Comparison of ENCODE assay signal across 25 cellular contexts in genomic region chr7:7274782-7275181, GRCh38.
A peak's percentile ranks its signal among the peaks of the same experiment; 100 is the strongest.
DNase-seq lines count a peak whose midpoint lies in the region; FAIRE-seq and TF ChIP-seq lines count a peak whose summit lies in the region.
"Had no signal": no experiment of that assay in that cellular context is flagged by ENCODE, and none has a peak within 500 bp of the region (broad histone marks: within the 10 kb centered on the region; RNA-seq: fewer than 3 reads in every experiment).

No MANE protein-coding gene starts in this region.

- H3K9me3 ChIP-seq in vagina, result no peaks in the 10 kb centered on the region
- H3K9me3 ChIP-seq: Peyer's patch had no signal

- H3K27ac ChIP-seq in vagina, result no peak overlapping the region
- H3K27ac ChIP-seq: HL-60, Peyer's patch had no signal

- peak; percentile 44 for FAIRE-seq in G401.6 (lab: Jason Lieb, UNC)
- FAIRE-seq: frontal cortex, GM18507, GM19239 had no signal

- H3K9me3 Mint-ChIP-seq in chondrocyte (ENCODE audit: low read depth), result no peaks in the 10 kb centered on the region
- H3K9me3 Mint-ChIP-seq: activated T-helper 2 cell treated with anti-CD3 and anti-CD28 coated beads, Interferon-gamma antibody, Interleukin-2, Interleukin-4, amounts not matched to agents 10 μg/mL and 5 μg/mL and 100 μg/mL, durations not matched to agents 14 hours and 24 hours and 36 hours; immature natural killer cell; neural crest cell had no signal

- H3K36me3 ChIP-seq in vagina, result no peaks in the 10 kb centered on the region
- H3K36me3 ChIP-seq: Peyer's patch had no signal

- H3K27me3 ChIP-seq in vagina, result no peaks in the 10 kb centered on the region
- H3K27me3 ChIP-seq: Peyer's patch had no signal

- no peak for TF ChIP-seq POLR2A in vagina (IDR thresholded peaks at IDR 0.05)

- no peaks in the 10 kb centered on the region for H3K4me1 ChIP-seq in vagina
- H3K4me1 ChIP-seq: Peyer's patch had no signal

- H3K4me3 Mint-ChIP-seq in chondrocyte (ENCODE audit: unreplicated experiment), result no peak overlapping the region
- H3K4me3 Mint-ChIP-seq: B cell, immature natural killer cell, neural crest cell had no signal

- no peak for TF ChIP-seq CTCF in cardiac fibroblast (IDR thresholded peaks at IDR 0.05; ENCODE audit: low read depth, low read length)
- TF ChIP-seq CTCF in chondrocyte (IDR thresholded peaks at IDR 0.05), result no peak
- TF ChIP-seq CTCF in vagina (IDR thresholded peaks at IDR 0.05), result no peak

- H3K4me1 Mint-ChIP-seq in chondrocyte (ENCODE audit: low read depth), result peaks cover 11% of the 10 kb centered on the region

- H3K4me3 ChIP-seq in cardiac fibroblast (replicated peaks in 1 of 2; ENCODE audit: low read depth in 2 of 2, low read length in 2 of 2) (no peak overlapping the region), vagina (no peak overlapping the region)
- H3K4me3 ChIP-seq: Peyer's patch had no signal

- no peaks in the 10 kb centered on the region for H3K27me3 Mint-ChIP-seq in chondrocyte (ENCODE audit: low read depth)
- H3K27me3 Mint-ChIP-seq: B cell had no signal

- intact Hi-C loops in vagina (cut with DNase I), result loop anchor here (10.0 kb wide), 1 partner anchor 1710 kb away; no protein-coding TSS in a partner anchor

- no peak overlapping the region for H3K27ac Mint-ChIP-seq in chondrocyte (ENCODE audit: unreplicated experiment)
- H3K27ac Mint-ChIP-seq: activated T-helper 2 cell treated with anti-CD3 and anti-CD28 coated beads, Interferon-gamma antibody, Interleukin-2, Interleukin-4, amounts not matched to agents 10 μg/mL and 5 μg/mL and 100 μg/mL, durations not matched to agents 14 hours and 24 hours and 36 hours; B cell had no signal

- H3K36me3 Mint-ChIP-seq in chondrocyte (ENCODE audit: low read depth), result no peaks in the 10 kb centered on the region

- DNase-seq in NCI-H69 (lab: John Stamatoyannopoulos, UW) (peak; percentile 29), cardiac fibroblast (ENCODE audit: low read depth in 2 of 2) (peak; percentile 5 to 53), iPS-NIHi7 (ENCODE audit: extremely low spot score) (peak; percentile 41), amniotic stem cell (lab: John Stamatoyannopoulos, UW) (no peak), chondrocyte (ENCODE audit: low spot score) (no peak), vagina (ENCODE audit: extremely low spot score in 2 of 2) (no peak)
- no peak for DNase-seq in activated naive CD4-positive, alpha-beta T cell treated with anti-CD3 and anti-CD28 coated beads, Interleukin-2, amount 50 U/mL, for 16 hours
- DNase-seq: activated CD4-positive, CD25-positive, alpha-beta regulatory T cell; aorta; immature natural killer cell; mesenchymal stem cell; NCI-H1694 treated with DMSO at 0.1 percent for 48 hours; NCI-H526; Peyer's patch; right cardiac atrium; stimulated activated CD4-positive, alpha-beta T cell treated with anti-CD3 and anti-CD28 coated beads, Interleukin-2, amount 100 ng/mL, for 24 hours; substantia nigra had no signal

Comparison
In these comparisons a context has a peak if more than half of its experiments do, and no peak if none do; other contexts are left out.
1. DNase-seq: peak in NCI-H69 (single experiment), cardiac fibroblast (2 of 2) and iPS-NIHi7 (single experiment); none in amniotic stem cell (single experiment), chondrocyte (single experiment), activated naive CD4-positive, alpha-beta T cell treated with anti-CD3 and anti-CD28 coated beads, Interleukin-2, amount 50 U/mL, for 16 hours (single experiment) and vagina (0 of 2).